8 cellular contexts compared by ENCODE assay signal in the genomic region with DNA sequence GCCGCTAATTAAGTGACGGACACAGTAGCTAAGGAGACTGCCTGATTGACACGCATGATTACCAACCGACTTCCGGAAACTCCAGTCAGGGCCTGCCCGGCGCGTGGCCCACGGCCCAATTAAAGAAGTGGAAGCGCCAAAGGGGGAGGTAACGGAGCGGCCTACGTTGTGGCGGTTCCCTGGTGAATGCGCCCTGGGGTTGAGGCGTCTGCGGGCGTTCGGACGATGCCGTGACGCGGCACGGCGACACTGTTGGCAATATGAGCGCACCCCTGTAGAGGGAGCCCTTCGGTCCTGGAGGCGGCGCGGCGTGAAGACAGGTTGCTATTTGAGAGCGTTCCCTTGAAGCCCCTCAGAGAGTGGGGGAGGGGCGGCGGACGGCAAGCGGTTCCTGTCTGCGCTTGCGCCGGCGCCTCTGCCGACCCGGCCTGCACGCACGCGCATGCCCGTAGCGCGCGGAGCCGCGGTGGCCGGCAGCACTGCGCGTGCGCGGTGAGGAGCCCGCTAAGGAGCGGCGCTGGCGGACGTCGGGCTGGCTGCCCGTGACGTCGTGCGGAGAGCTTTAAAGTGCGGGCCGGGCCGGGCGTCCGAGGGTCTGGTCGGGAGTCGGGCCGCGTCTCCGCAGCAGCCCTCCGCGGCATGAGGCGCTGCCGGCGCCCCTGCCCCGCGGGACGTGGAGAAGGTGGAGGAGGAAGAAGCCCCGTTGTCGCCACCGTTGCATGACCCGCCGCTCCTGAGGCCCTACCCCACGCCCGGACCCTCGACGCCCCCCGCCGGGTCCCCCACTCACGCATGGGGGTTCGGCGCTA. TPM values are rescaled to one million over a fixed set of nuclear protein-coding genes. Genes with fewer than 3 reads are reported as not detected.
DNase-seq lines count a peak whose midpoint lies in the region; ATAC-seq and TF ChIP-seq lines count a peak whose summit lies in the region.

A gene (plus strand): TSS at position 495 of the 809 bp plus-strand sequence. CDS start 416 bp downstream, outside the sequence.

- peak within 1 kb of the TSS; percentile 97 to 100 (median 98) for H3K27ac ChIP-seq in spleen

- H3K4me3 ChIP-seq in spleen, result peak within 1 kb of the TSS; percentile 73 to 94 (median 85)

- DNase-seq in AG20443 (ENCODE audit: low spot score) (peak; percentile 100), NCI-H345 treated with DMSO at 0.1 percent for 48 hours (lab: John Stamatoyannopoulos, UW; ENCODE audit: unreplicated experiment) (peak; percentile 92), inferior parietal cortex (ENCODE audit: extremely low spot score) (peak; percentile 98), spleen (peak; percentile 98)
- DNase-seq in activated CD4-positive, CD25-positive, alpha-beta regulatory T cell (lab: John Stamatoyannopoulos, UW), result peak; percentile 96 to 99 (median 98)
- peak; percentile 98 for DNase-seq in central memory CD4-positive, alpha-beta T cell

- intact Hi-C loops in spleen (cut with DNase I; ENCODE audit: low total_unique reads), result no loop called here

- ATAC-seq in GM19025 (IDR thresholded peaks at IDR 0.05; ENCODE audit: low read depth, unreplicated experiment) (peak; percentile 69), HG03342 (IDR thresholded peaks at IDR 0.05; ENCODE audit: unreplicated experiment) (peak; percentile 77)

- TF ChIP-seq CTCF in spleen (IDR thresholded peaks at IDR 0.05 in 8 of 11, conservative IDR thresholded peaks at IDR 0.05 in 3 of 11), result peak in 8 of 11 experiments; percentile 16 to 70 (median 44)

- H3K36me3 ChIP-seq in spleen, result peaks cover 0 to 22% (median 0%) of the 10 kb centered on the region in 6 donors

- TF ChIP-seq POLR2A in spleen (IDR thresholded peaks at IDR 0.05), result peak; percentile 14 to 91 (median 79)

- H3K27me3 ChIP-seq in spleen (replicated peaks in 1 of 7), result no peaks in the 10 kb centered on the region

- peaks cover 44 to 55% (median 49%) of the 10 kb centered on the region in 6 donors for H3K4me1 ChIP-seq in spleen

- H3K9me3 ChIP-seq in spleen, result no peaks in the 10 kb centered on the region

- 0 to 1% (median 0%) methylated on average over 61 to 98 of the region's 98 CpGs for WGBS in spleen, 5 donors

RNA-seq across cellular contexts. Expression of the gene that starts here (rescaled TPM):
- 100 to 1,000 TPM in 3 of 7 donors, 10 to 100 TPM in 4; 73.7 to 120 (median 94.9) TPM for total RNA-seq in spleen
- 10 to 100 TPM; 27.1 to 51.5 (median 36.6) TPM for polyA plus RNA-seq in spleen

Comparison
In these comparisons a context has a peak if more than half of its experiments do, and no peak if none do; other contexts are left out.
1. Peak in every context shown above with its lines: DNase-seq, ATAC-seq, H3K4me3 ChIP-seq and H3K27ac ChIP-seq.